In the genomic region with DNA sequence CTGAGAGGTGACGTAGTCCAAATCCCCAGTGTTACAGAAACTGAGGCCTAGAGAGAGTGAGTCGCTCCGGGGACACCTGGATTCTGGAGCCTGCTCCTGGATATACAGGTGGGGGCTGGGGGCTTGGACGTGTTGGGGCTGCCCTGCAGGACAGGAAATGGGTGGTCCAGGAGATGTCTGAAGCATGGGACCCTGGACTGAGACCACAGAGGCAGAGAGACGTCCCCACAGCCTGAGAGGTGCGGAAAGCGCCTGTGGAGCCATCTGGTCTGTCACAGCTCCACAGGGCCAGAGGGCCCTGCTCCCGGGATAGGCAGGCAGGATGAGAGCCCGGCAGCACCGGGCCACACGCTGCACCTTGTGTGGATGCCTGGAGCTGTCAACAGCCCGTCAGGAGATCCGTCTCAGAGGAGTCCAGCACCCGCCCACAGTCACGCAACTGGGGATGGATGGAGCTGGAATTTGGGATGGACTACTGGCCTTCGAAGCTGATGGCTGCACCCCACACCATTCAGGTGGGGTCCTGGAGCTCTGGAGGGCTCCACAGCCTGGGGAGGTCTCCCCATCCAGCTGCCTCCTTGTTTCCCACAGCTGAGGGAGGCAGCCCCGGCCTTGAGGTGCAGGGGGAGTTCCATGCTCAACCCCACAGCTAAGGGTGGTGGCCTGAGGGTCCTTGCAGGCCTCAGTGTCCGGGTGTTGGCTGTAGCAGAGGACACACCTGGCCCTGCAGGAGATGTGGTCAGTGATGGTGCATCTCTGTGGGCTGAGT, we compare ENCODE assay signal across 20 cellular contexts.
DNase-seq lines count a peak whose midpoint lies in the region; ATAC-seq, FAIRE-seq and TF ChIP-seq lines count a peak whose summit lies in the region.
"Had no signal": no experiment of that assay in that cellular context is flagged by ENCODE, and none has a peak within 500 bp of the region (broad histone marks: within the 10 kb centered on the region; RNA-seq: fewer than 3 reads in every experiment).

No MANE protein-coding gene starts in this region.

- DNase-seq in activated CD8-positive, alpha-beta memory T cell treated with anti-CD3 and anti-CD28 coated beads for 24 hours: peak; percentile 37
- DNase-seq in activated CD8-positive, alpha-beta memory T cell treated with anti-CD3 and anti-CD28 coated beads, Interleukin-2, amount 50 U/mL, for 4 hours: no peak
- DNase-seq in adrenal gland: peak in 4 of 7 donors; percentile 7 to 40 (median 9)
- DNase-seq in kidney: peak; percentile 57
- peak; percentile 59 for DNase-seq in spleen
- no peak for DNase-seq in HuH-7 (ENCODE audit: low spot score)
- no peak for DNase-seq in mesothelial cell of epicardium (ENCODE audit: low spot score in 2 of 2, unreplicated experiment in 2 of 2)
- DNase-seq: 8988T, DMS 273 treated with DMSO at 0.1 percent for 48 hours, GOT3, IMR-90, Kasumi-1, NCI-H1105 treated with DMSO at 0.1 percent for 48 hours, NCI-H187 treated with DMSO at 0.1 percent for 48 hours, NCI-H2171, NCI-H446 treated with DMSO at 0.1 percent for 48 hours, NCI-H774, PC-9 had no signal

- H3K4me3 Mint-ChIP-seq in mesothelial cell of epicardium: no peak overlapping the region

- intact Hi-C loops in adrenal gland (cut with DNase I): no loop called here
- intact Hi-C loops in kidney (cut with DNase I): no loop called here
- intact Hi-C loops in spleen (cut with DNase I; ENCODE audit: low total_unique reads): no loop called here

- H3K9me3 ChIP-seq in adrenal gland (replicated peaks in 1 of 3) (no peaks in the 10 kb centered on the region), kidney (ENCODE audit: control insufficient read depth in 1 of 2, low read length in 2 of 2) (no peaks in the 10 kb centered on the region), spleen (no peaks in the 10 kb centered on the region)
- H3K9me3 ChIP-seq: BLaER1 treated with 17β-estradiol and CSF1 and Interleukin-3, amounts not matched to agents 10 nM and 100 nM had no signal

- no peak overlapping the region for H3K9ac ChIP-seq in kidney (ENCODE audit: low read length in 2 of 2)
- H3K9ac ChIP-seq: BLaER1 treated with 17β-estradiol and CSF1 and Interleukin-3, amounts not matched to agents 10 nM and 100 nM had no signal

- H3K4me1 Mint-ChIP-seq in mesothelial cell of epicardium: peaks cover 5% of the 10 kb centered on the region

- H3K27ac Mint-ChIP-seq in mesothelial cell of epicardium: no peak overlapping the region

- peaks cover 0 to 1% of the 10 kb centered on the region in 2 donors for H3K4me1 ChIP-seq in adrenal gland (replicated peaks in 1 of 2)
- peaks cover 3 to 4% of the 10 kb centered on the region in 2 donors for H3K4me1 ChIP-seq in kidney (ENCODE audit: control insufficient read depth in 1 of 2, insufficient read depth in 1 of 2, low read depth in 1 of 2, low read length in 2 of 2)
- H3K4me1 ChIP-seq in spleen: peaks cover 0 to 13% (median 0%) of the 10 kb centered on the region in 6 donors

- no peak for FAIRE-seq in kidney (lab: Jason Lieb, UNC)

- no peaks in the 10 kb centered on the region for H3K27me3 Mint-ChIP-seq in mesothelial cell of epicardium (ENCODE audit: low read depth)

- ATAC-seq in HG02884 (IDR thresholded peaks at IDR 0.05; ENCODE audit: unreplicated experiment): no peak

- TF ChIP-seq POLR2A in adrenal gland (IDR thresholded peaks at IDR 0.05) (no peak), spleen (IDR thresholded peaks at IDR 0.05) (no peak)

- 92 to 95% (median 94%) methylated on average over 6 to 18 of the region's 18 CpGs for WGBS in adrenal gland, 4 donors
- WGBS in spleen, 5 donors: 82 to 92% (median 90%) methylated on average over 8 to 18 of the region's 18 CpGs

- H3K4me3 ChIP-seq in adrenal gland (no peak overlapping the region), kidney (ENCODE audit: low read length in 2 of 2) (no peak overlapping the region), spleen (no peak overlapping the region)
- H3K4me3 ChIP-seq: BLaER1 treated with 17β-estradiol and CSF1 and Interleukin-3, amounts not matched to agents 10 nM and 100 nM; PC-9 had no signal

- H3K27ac ChIP-seq in adrenal gland: no peak overlapping the region
- no peak overlapping the region for H3K27ac ChIP-seq in kidney (ENCODE audit: low read depth in 2 of 2, low read length in 2 of 2)
- no peak overlapping the region for H3K27ac ChIP-seq in spleen
- H3K27ac ChIP-seq: BLaER1 treated with 17β-estradiol and CSF1 and Interleukin-3, amounts not matched to agents 10 nM and 100 nM; PC-9 had no signal

- no peak for TF ChIP-seq CTCF in adrenal gland (IDR thresholded peaks at IDR 0.05)
- TF ChIP-seq CTCF in kidney (IDR thresholded peaks at IDR 0.05; ENCODE audit: borderline replicate concordance, extremely low read depth, insufficient read depth): no peak
- TF ChIP-seq CTCF in spleen (IDR thresholded peaks at IDR 0.05 in 8 of 11, conservative IDR thresholded peaks at IDR 0.05 in 3 of 11): no peak
- TF ChIP-seq CTCF in mesothelial cell of epicardium (IDR thresholded peaks at IDR 0.05; ENCODE audit: unreplicated experiment): no peak

- H3K9me3 Mint-ChIP-seq in mesothelial cell of epicardium: no peaks in the 10 kb centered on the region

- no peaks in the 10 kb centered on the region for H3K36me3 Mint-ChIP-seq in mesothelial cell of epicardium

- no peaks in the 10 kb centered on the region for H3K27me3 ChIP-seq in adrenal gland
- H3K27me3 ChIP-seq in spleen (replicated peaks in 1 of 7): no peaks in the 10 kb centered on the region
- H3K27me3 ChIP-seq: BLaER1 treated with 17β-estradiol and CSF1 and Interleukin-3, amounts not matched to agents 10 nM and 100 nM had no signal

- H3K36me3 ChIP-seq in adrenal gland (replicated peaks in 1 of 2) (no peaks in the 10 kb centered on the region), kidney (ENCODE audit: control insufficient read depth in 1 of 2, insufficient read depth in 2 of 2, low read length in 2 of 2) (no peaks in the 10 kb centered on the region), spleen (no peaks in the 10 kb centered on the region)
- H3K36me3 ChIP-seq: BLaER1 treated with 17β-estradiol and CSF1 and Interleukin-3, amounts not matched to agents 10 nM and 100 nM had no signal

Comparison
In these comparisons a context has a peak if more than half of its experiments do, and no peak if none do; other contexts are left out.
1. DNase-seq: peak in activated CD8-positive, alpha-beta memory T cell treated with anti-CD3 and anti-CD28 coated beads for 24 hours (single experiment), adrenal gland (4 of 7), kidney (single experiment) and spleen (single experiment); none in activated CD8-positive, alpha-beta memory T cell treated with anti-CD3 and anti-CD28 coated beads, Interleukin-2, amount 50 U/mL, for 4 hours (single experiment), HuH-7 (single experiment) and mesothelial cell of epicardium (0 of 2).